Comparison of ENCODE assay signal across 23 cellular contexts in the genomic region with DNA sequence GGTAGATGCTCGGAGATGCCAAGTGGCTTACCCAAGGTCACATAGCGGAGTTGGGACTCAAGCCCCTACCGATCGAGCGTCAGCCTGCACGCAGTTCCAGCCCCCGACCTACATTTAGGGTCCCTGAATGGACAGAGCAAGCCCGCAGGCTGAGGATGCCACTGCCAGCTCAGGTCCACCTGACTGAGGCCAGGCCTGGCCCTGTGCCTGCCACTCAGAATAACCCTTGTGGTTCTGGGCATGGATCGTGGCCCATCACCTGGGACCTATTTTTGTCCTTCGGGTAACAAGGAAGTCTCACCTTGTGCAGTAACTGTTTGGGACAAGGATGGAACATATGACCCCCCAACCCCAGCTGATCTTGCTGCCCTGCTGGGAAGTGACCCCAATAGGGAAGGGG. TPM values are rescaled to one million over a fixed set of nuclear protein-coding genes. Genes with fewer than 3 reads are reported as not detected.
DNase-seq lines count a peak whose midpoint lies in the region; ATAC-seq, FAIRE-seq and TF ChIP-seq lines count a peak whose summit lies in the region.
"Had no signal": no experiment of that assay in that cellular context is flagged by ENCODE, and none has a peak within 500 bp of the region (broad histone marks: within the 10 kb centered on the region; RNA-seq: fewer than 3 reads in every experiment).

No MANE protein-coding gene starts in this region.

- FAIRE-seq in pancreas (lab: Jason Lieb, UNC): no peak
- FAIRE-seq: D721Med had no signal

- TF ChIP-seq CTCF in ascending aorta (IDR thresholded peaks at IDR 0.05) (no peak), heart left ventricle (IDR thresholded peaks at IDR 0.05) (no peak), thyroid gland (IDR thresholded peaks at IDR 0.05) (no peak), pancreas (IDR thresholded peaks at IDR 0.05) (no peak)

- no peaks in the 10 kb centered on the region for H3K36me3 ChIP-seq in ascending aorta
- no peaks in the 10 kb centered on the region for H3K36me3 ChIP-seq in heart left ventricle
- H3K36me3 ChIP-seq in thyroid gland: no peaks in the 10 kb centered on the region
- H3K36me3 ChIP-seq in pancreas: no peaks in the 10 kb centered on the region
- H3K36me3 ChIP-seq: BE2C, SJCRH30, suprapubic skin had no signal

- peak overlapping the region; percentile 90 to 92 for H3K27ac ChIP-seq in ascending aorta
- peak overlapping the region; percentile 78 to 100 (median 96) for H3K27ac ChIP-seq in heart left ventricle
- H3K27ac ChIP-seq in thyroid gland: peak overlapping the region; percentile 89 to 98 (median 96)
- no peak overlapping the region for H3K27ac ChIP-seq in pancreas
- H3K27ac ChIP-seq: SJCRH30 had no signal

- H3K4me3 ChIP-seq in ascending aorta: no peak overlapping the region
- no peak overlapping the region for H3K4me3 ChIP-seq in heart left ventricle
- H3K4me3 ChIP-seq in thyroid gland (replicated peaks in 1 of 3): no peak overlapping the region
- no peak overlapping the region for H3K4me3 ChIP-seq in pancreas
- H3K4me3 ChIP-seq: SJCRH30, suprapubic skin had no signal

- no peak for TF ChIP-seq POLR2A in heart left ventricle (IDR thresholded peaks at IDR 0.05)
- TF ChIP-seq POLR2A in thyroid gland (IDR thresholded peaks at IDR 0.05): no peak

- H3K4me1 ChIP-seq in ascending aorta: peaks cover 45 to 78% of the 10 kb centered on the region in 2 donors
- peaks cover 0 to 86% (median 54%) of the 10 kb centered on the region in 12 donors for H3K4me1 ChIP-seq in heart left ventricle
- H3K4me1 ChIP-seq in thyroid gland: peaks cover 79 to 97% of the 10 kb centered on the region in 2 donors
- H3K4me1 ChIP-seq in pancreas: peaks cover 6 to 15% (median 14%) of the 10 kb centered on the region in 3 donors

- no peaks in the 10 kb centered on the region for H3K27me3 ChIP-seq in ascending aorta
- H3K27me3 ChIP-seq in heart left ventricle: no peaks in the 10 kb centered on the region
- H3K27me3 ChIP-seq in thyroid gland: no peaks in the 10 kb centered on the region
- no peaks in the 10 kb centered on the region for H3K27me3 ChIP-seq in pancreas
- H3K27me3 ChIP-seq: BE2C, SJCRH30, suprapubic skin had no signal

- H3K9me3 ChIP-seq in ascending aorta (no peaks in the 10 kb centered on the region), heart left ventricle (no peaks in the 10 kb centered on the region), thyroid gland (no peaks in the 10 kb centered on the region), pancreas (no peaks in the 10 kb centered on the region)
- H3K9me3 ChIP-seq: BE2C, SJCRH30, suprapubic skin had no signal

- DNase-seq in ascending aorta (ENCODE audit: low spot score in 2 of 2): no peak
- DNase-seq in heart left ventricle: peak in 4 of 5 donors; percentile 57 to 82 (median 74)
- peak; percentile 52 for DNase-seq in myocyte (ENCODE audit: low read depth)
- peak; percentile 87 to 89 for DNase-seq in thyroid gland
- DNase-seq in GF-D8 (lab: John Stamatoyannopoulos, UW): no peak
- DNase-seq in activated naive CD4-positive, alpha-beta T cell treated with anti-CD3 and anti-CD28 coated beads, Interleukin-2, amount 50 U/mL, for 16 hours: no peak
- DNase-seq in HT-29 (ENCODE audit: low spot score): no peak
- DNase-seq in pancreas: no peak
- DNase-seq: activated effector memory CD4-positive, alpha-beta T cell treated with Interleukin-2 at 50 U/mL for 16 hours; amniotic stem cell; BE2C; cortex of kidney; GDM1; MV-4-11; NCI-H2029 treated with DMSO at 0.1 percent for 48 hours; NCI-H526; SJCRH30; stimulated activated CD4-positive, alpha-beta T cell treated with anti-CD3 and anti-CD28 coated beads, Interleukin-4, amount 100 ng/mL, for 4 hours; stimulated activated CD8-positive, alpha-beta memory T cell treated with anti-CD3 and anti-CD28 coated beads, Interleukin-4, amount 100 ng/mL, for 48 hours had no signal

- intact Hi-C loops in ascending aorta (cut with DNase I) (no loop called here), heart left ventricle (cut with DNase I) (loop anchor here in 2 of 10 donors (2.0 kb wide), 1 partner anchor 23 kb away; the partner anchor contains the start of gene RRAD (in 2 of the 2)), thyroid gland (cut with DNase I) (no loop called here), pancreas (cut with DNase I) (loop anchor here in 1 of 3 donors (10.0 kb wide), 1 partner anchor 53 kb away; no protein-coding TSS in a partner anchor)

- peak in 2 of 4 donors; percentile 1 to 3 for ATAC-seq in heart left ventricle
- ATAC-seq in pancreas: no peak

- WGBS in heart left ventricle, 4 donors: 39 to 60% (median 58%) methylated on average over 9 to 10 of the region's 10 CpGs
- 73 to 75% methylated on average over 9 to 10 of the region's 10 CpGs for WGBS in thyroid gland, 2 donors
- WGBS in pancreas, 2 donors: 76 to 84% methylated on average over 10 of the region's 10 CpGs

RNA-seq across cellular contexts. Expression of gene CDH16, which starts 17.1 kb away (rescaled TPM):
- total RNA-seq in ascending aorta: not detected
- under 1 TPM in 4 of 9 donors, not detected in 5; 0.13 to 0.44 (median 0.17) TPM for total RNA-seq in heart left ventricle
- polyA plus RNA-seq in heart left ventricle: 1 to 10 TPM in 1 of 2 donors, under 1 TPM in 1; 0.08 to 1.6 TPM
- total RNA-seq in myocyte: 1.1 TPM in 1 of 2 replicates, not detected in the other
- polyA plus RNA-seq in myocyte (2012): not detected
- 100 to 1,000 TPM in 3 of 4 donors, 10 to 100 TPM in 1; 43.1 to 166 (median 134) TPM for total RNA-seq in thyroid gland
- not detected in 2 replicates for total RNA-seq in HT-29 (2014; rRNA removed; shearing (Covaris generic))
- total RNA-seq in pancreas: not detected
- not detected for polyA plus RNA-seq in pancreas
- total RNA-seq: activated CD8-positive, alpha-beta memory T cell treated with anti-CD3 and anti-CD28 coated beads for 36 hours; SJCRH30; T-helper 2 cell treated with Interferon-gamma antibody and Interleukin-4, amounts not matched to agents 100 ng/mL and 5 ng/mL, for 36 hours had no signal

RNA-seq across cellular contexts. Expression of gene PDP2, which starts 21.3 kb away (rescaled TPM):
- total RNA-seq in ascending aorta: 2.8 TPM
- 1 to 10 TPM; 2.1 to 7.5 (median 3.9) TPM for total RNA-seq in heart left ventricle
- 1 to 10 TPM; 1.1 to 3.2 TPM for polyA plus RNA-seq in heart left ventricle
- 3.5 and 4.6 TPM in 2 replicates for total RNA-seq in myocyte
- polyA plus RNA-seq in myocyte (2012): 6.4 TPM
- 10 to 100 TPM; 10.7 to 34.5 (median 26.9) TPM for total RNA-seq in thyroid gland
- total RNA-seq in HT-29 (2014; rRNA removed; shearing (Covaris generic)): 2.8 and 5.3 TPM in 2 replicates
- total RNA-seq in pancreas: 1 to 10 TPM; 6.1 to 8.5 (median 7.7) TPM
- 1 to 10 TPM; 1.6 TPM for polyA plus RNA-seq in pancreas

RNA-seq across cellular contexts. Expression of gene RRAD, which starts 23.7 kb away (rescaled TPM):
- total RNA-seq in ascending aorta (54.2 TPM), heart left ventricle (100 to 1,000 TPM in 7 of 9 donors, 10 to 100 TPM in 2; 57.5 to 298 (median 143) TPM), myocyte (26.3 and 60.5 TPM in 2 replicates), thyroid gland (10 to 100 TPM in 3 of 4 donors, 1 to 10 TPM in 1; 6.1 to 15.6 (median 10.9) TPM), pancreas (1 to 10 TPM in 1 of 6 donors, under 1 TPM in 5; 0.20 to 2.7 (median 0.53) TPM)
- polyA plus RNA-seq in heart left ventricle (100 to 1,000 TPM; 152 to 277 TPM), pancreas (1 to 10 TPM; 2.7 to 2.9 TPM)
- 8.5 TPM for polyA plus RNA-seq in myocyte (2012)
- total RNA-seq in HT-29 (2014; rRNA removed; shearing (Covaris generic)): 0.08 and 1.7 TPM in 2 replicates

RNA-seq across cellular contexts. Expression of gene CIAO2B, which starts 32.6 kb away (rescaled TPM):
- 255 TPM for total RNA-seq in ascending aorta
- 100 to 1,000 TPM; 103 to 188 (median 110) TPM for total RNA-seq in heart left ventricle
- polyA plus RNA-seq in heart left ventricle: 100 to 1,000 TPM; 265 to 669 TPM
- 168 and 235 TPM in 2 replicates for total RNA-seq in myocyte
- 253 TPM for polyA plus RNA-seq in myocyte (2012)
- 100 to 1,000 TPM in 1 of 4 donors, 10 to 100 TPM in 3; 29.4 to 113 (median 48.3) TPM for total RNA-seq in thyroid gland
- total RNA-seq in HT-29 (2014; rRNA removed; shearing (Covaris generic)): 242 and 281 TPM in 2 replicates
- total RNA-seq in pancreas: 10 to 100 TPM; 14.8 to 31.5 (median 22.0) TPM
- 10 to 100 TPM; 73.7 to 86.9 TPM for polyA plus RNA-seq in pancreas

RNA-seq across cellular contexts. Expression of gene CES2, which starts 33.7 kb away (rescaled TPM):
- total RNA-seq in ascending aorta (40.0 TPM), heart left ventricle (100 to 1,000 TPM in 4 of 9 donors, 10 to 100 TPM in 5; 56.0 to 157 (median 78.8) TPM), myocyte (70.7 and 81.0 TPM in 2 replicates), thyroid gland (10 to 100 TPM; 49.7 to 69.4 (median 53.6) TPM), pancreas (10 to 100 TPM; 14.3 to 23.1 (median 17.3) TPM)
- polyA plus RNA-seq in heart left ventricle (100 to 1,000 TPM in 1 of 2 donors, 10 to 100 TPM in 1; 40.9 to 125 TPM), pancreas (10 to 100 TPM; 14.9 to 18.6 TPM)
- polyA plus RNA-seq in myocyte (2012): 42.7 TPM
- 47.6 and 54.3 TPM in 2 replicates for total RNA-seq in HT-29 (2014; rRNA removed; shearing (Covaris generic))

Comparison
In these comparisons a context has a peak if more than half of its experiments do, and no peak if none do; other contexts are left out.
1. DNase-seq: peak in heart left ventricle (4 of 5), myocyte (single experiment) and thyroid gland (2 of 2); none in ascending aorta (0 of 2), GF-D8 (single experiment), activated naive CD4-positive, alpha-beta T cell treated with anti-CD3 and anti-CD28 coated beads, Interleukin-2, amount 50 U/mL, for 16 hours (single experiment), HT-29 (single experiment) and pancreas (0 of 6).
2. H3K27ac ChIP-seq: peak in ascending aorta (2 of 2), heart left ventricle (12 of 12) and thyroid gland (3 of 3); none in pancreas (0 of 4).
3. RNA of gene CDH16, which starts 17.1 kb away (total RNA-seq): 43.1 to 166 TPM in thyroid gland; 1.1 TPM in myocyte, 0.13 to 0.44 TPM in heart left ventricle, not detected in ascending aorta (single experiment), not detected in HT-29 and not detected in pancreas; every median in the first group is over 10 times any median in the second.